8 cellular contexts compared by ENCODE assay signal in genomic region chr22:36775966-36776669, GRCh38. TPM values are rescaled to one million over a fixed set of nuclear protein-coding genes. Genes with fewer than 3 reads are reported as not detected.
A peak's percentile ranks its signal among the peaks of the same experiment; 100 is the strongest.
DNase-seq lines count a peak whose midpoint lies in the region; ATAC-seq, FAIRE-seq and TF ChIP-seq lines count a peak whose summit lies in the region.

TSS of gene IFT27 (minus strand) at chr22:36776119. CDS start at chr22:36775707, 412 bp downstream.

- peaks cover 0 to 15% of the 10 kb centered on the region in 2 donors for H3K4me1 ChIP-seq in right atrium auricular region
- H3K4me1 ChIP-seq in psoas muscle = peaks cover 13% of the 10 kb centered on the region

- no peak for TF ChIP-seq CTCF in right atrium auricular region (IDR thresholded peaks at IDR 0.05)
- TF ChIP-seq CTCF in psoas muscle (IDR thresholded peaks at IDR 0.05) = no peak

- FAIRE-seq in urothelium cell line (lab: Jason Lieb, UNC) = peak; percentile 93

- DNase-seq in NCI-H187 treated with DMSO at 0.1 percent for 48 hours (lab: John Stamatoyannopoulos, UW) (peak; percentile 95), anterior cingulate cortex (lab: John Stamatoyannopoulos, UW) (peak; percentile 84 to 100 (median 99)), right atrium auricular region (ENCODE audit: low spot score) (peak; percentile 100), psoas muscle (peak; percentile 97 to 98), urothelium cell line (ENCODE audit: low spot score) (peak; percentile 100)

- ATAC-seq in HG02884 (IDR thresholded peaks at IDR 0.05; ENCODE audit: unreplicated experiment) (peak; percentile 90), psoas muscle (peak; percentile 97 to 98 (median 98))

- H3K9me3 ChIP-seq in right atrium auricular region (no peaks in the 10 kb centered on the region), psoas muscle (no peaks in the 10 kb centered on the region)

- intact Hi-C loops in T-helper 2 cell treated with Interferon-gamma antibody and Interleukin-4, amounts not matched to agents 100 ng/mL and 5 ng/mL, for 36 hours (cut with micrococcal nuclease) = loop anchor here (1.0 to 2.0 kb wide), 2 partner anchors 247 to 423 kb away; partner anchors contain the start of gene EIF3D
- intact Hi-C loops in psoas muscle (cut with DNase I) = loop anchor here in 1 of 2 donors (5.0 kb wide), 1 partner anchor 426 kb away; no protein-coding TSS in a partner anchor

- H3K27me3 ChIP-seq in right atrium auricular region (no peaks in the 10 kb centered on the region), psoas muscle (ENCODE audit: insufficient read depth in 3 of 3, low read length in 2 of 3) (no peaks in the 10 kb centered on the region)

- TF ChIP-seq POLR2A in GM15510 (IDR thresholded peaks at IDR 0.05; ENCODE audit: borderline replicate concordance, extremely low read depth, insufficient read length) = peak; percentile 65

- peak within 1 kb of the TSS; percentile 84 to 96 for H3K4me3 ChIP-seq in right atrium auricular region
- H3K4me3 ChIP-seq in psoas muscle = peak within 1 kb of the TSS; percentile 87

- H3K36me3 ChIP-seq in right atrium auricular region (no peaks in the 10 kb centered on the region), psoas muscle (ENCODE audit: insufficient read depth in 1 of 2, low read depth in 1 of 2) (no peaks in the 10 kb centered on the region)

- 0% methylated on average over 39 to 43 of the region's 43 CpGs for WGBS in psoas muscle, 3 donors

- H3K27ac ChIP-seq in right atrium auricular region (peak within 1 kb of the TSS; percentile 88 to 92), psoas muscle (peak within 1 kb of the TSS; percentile 80)

RNA-seq across cellular contexts. Expression of gene IFT27, which starts in this region (rescaled TPM):
- 25.2 and 26.9 TPM in 2 replicates for total RNA-seq in T-helper 2 cell treated with Interferon-gamma antibody and Interleukin-4, amounts not matched to agents 100 ng/mL and 5 ng/mL, for 36 hours
- total RNA-seq in right atrium auricular region (10 to 100 TPM; 15.6 to 16.8 TPM), psoas muscle (10 to 100 TPM in 2 of 4 donors, 1 to 10 TPM in 2; 6.0 to 16.7 (median 8.5) TPM)
- polyA plus RNA-seq in psoas muscle = 10 to 100 TPM in 1 of 3 donors, 1 to 10 TPM in 2; 5.6 to 12.2 (median 7.4) TPM

Comparison
In these comparisons a context has a peak if more than half of its experiments do, and no peak if none do; other contexts are left out.
1. Peak in every context shown above with its lines: DNase-seq, ATAC-seq, H3K4me3 ChIP-seq and H3K27ac ChIP-seq.